ENCODE assay signal across 13 cellular contexts in the genomic region with DNA sequence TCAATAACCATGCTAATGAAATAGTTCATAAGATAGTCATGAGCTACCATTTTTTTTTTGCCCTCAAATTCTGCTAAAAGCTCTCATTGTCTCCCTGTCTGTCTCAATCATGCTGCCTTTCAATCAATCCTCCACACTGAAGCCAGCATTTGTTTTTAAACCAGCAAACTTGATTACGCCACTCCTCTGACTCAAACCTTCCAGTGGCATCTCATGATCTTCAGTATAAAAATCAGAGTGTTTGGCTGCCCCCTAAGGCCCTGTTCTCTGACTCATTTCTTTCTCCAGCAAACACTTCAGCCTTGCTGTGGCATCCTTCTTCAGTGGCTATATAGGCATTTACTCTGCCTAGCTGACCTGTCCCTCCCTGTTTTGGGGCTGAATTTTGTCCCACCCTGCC. TPM values are rescaled to one million over a fixed set of nuclear protein-coding genes. Genes with fewer than 3 reads are reported as not detected.
A peak's percentile ranks its signal among the peaks of the same experiment; 100 is the strongest.
DNase-seq lines count a peak whose midpoint lies in the region; ATAC-seq and TF ChIP-seq lines count a peak whose summit lies in the region.
"Had no signal": no experiment of that assay in that cellular context is flagged by ENCODE, and none has a peak within 500 bp of the region (broad histone marks: within the 10 kb centered on the region; RNA-seq: fewer than 3 reads in every experiment).

No MANE protein-coding gene starts in this region.

- WGBS in SK-N-SH (ENCODE audit: low lambda C conversion rate), result 41% methylated on average over 1 of the region's 1 CpG

- H3F3A ChIP-seq in SK-N-SH (replicated peaks; ENCODE audit: insufficient read depth), result no peaks in the 10 kb centered on the region

- H3K36me3 Mint-ChIP-seq in activated T-cell treated with anti-CD3 and anti-CD28 coated beads, Interleukin-2, amount 50 U/mL, for 4 hours (ENCODE audit: insufficient read depth), result no peaks in the 10 kb centered on the region
- peaks cover 7% of the 10 kb centered on the region for H3K36me3 Mint-ChIP-seq in stimulated activated effector memory CD8-positive, alpha-beta T cell treated with anti-CD3 and anti-CD28 coated beads, Interleukin-12 subunit alpha, Interleukin-12 subunit beta, amount 100 ng/mL, for 72 hours
- H3K36me3 Mint-ChIP-seq: stimulated activated naive B cell treated with anti-CD40 and anti-IgM and Interleukin-4, amounts not matched to agents 10 μg/mL and 1 μg/mL and 100 μg/mL, for 72 hours had no signal

- no peak overlapping the region for H3K9ac ChIP-seq in SK-N-SH
- H3K9ac ChIP-seq: parathyroid adenoma had no signal

- H3K4me1 ChIP-seq in SK-N-SH (ENCODE audit: control insufficient read depth in 1 of 2, insufficient read depth in 2 of 2, low read depth in 1 of 2, low read length in 1 of 2), result no peaks in the 10 kb centered on the region
- H3K4me1 ChIP-seq: parathyroid adenoma had no signal

- no peak overlapping the region for H3K4me3 ChIP-seq in SK-N-SH (ENCODE audit: low read depth in 2 of 2, low read length in 1 of 2)
- H3K4me3 ChIP-seq in fibroblast of mammary gland (ENCODE audit: control insufficient read depth, low read depth, low read length), result no peak overlapping the region

- H4K20me1 ChIP-seq in SK-N-SH (ENCODE audit: insufficient read depth), result no peaks in the 10 kb centered on the region

- peak overlapping the region; percentile 58 for H3K27ac Mint-ChIP-seq in stimulated activated effector memory CD8-positive, alpha-beta T cell treated with anti-CD3 and anti-CD28 coated beads, Interleukin-12 subunit alpha, Interleukin-12 subunit beta, amount 100 ng/mL, for 72 hours
- H3K27ac Mint-ChIP-seq: stimulated activated naive B cell treated with anti-CD40 and anti-IgM and Interleukin-4, amounts not matched to agents 10 μg/mL and 1 μg/mL and 100 μg/mL, for 72 hours had no signal

- no peaks in the 10 kb centered on the region for H3K9me3 Mint-ChIP-seq in activated T-cell treated with anti-CD3 and anti-CD28 coated beads, Interleukin-2, amount 50 U/mL, for 4 hours
- H3K9me3 Mint-ChIP-seq in stimulated activated effector memory CD8-positive, alpha-beta T cell treated with anti-CD3 and anti-CD28 coated beads, Interleukin-12 subunit alpha, Interleukin-12 subunit beta, amount 100 ng/mL, for 72 hours, result peaks cover under 1% of the 10 kb centered on the region
- H3K9me3 Mint-ChIP-seq: stimulated activated naive B cell treated with anti-CD40 and anti-IgM and Interleukin-4, amounts not matched to agents 10 μg/mL and 1 μg/mL and 100 μg/mL, for 72 hours had no signal

- POLR2A ChIA-PET in SK-N-SH (lab: Yijun Ruan, JAX), result interaction anchor here (0.6 kb wide), 1 partner anchor 27 kb away, joined by 3 read pairs; no protein-coding TSS in a partner anchor

- no peaks in the 10 kb centered on the region for H3K9me3 ChIP-seq in SK-N-SH

- H3K9me2 ChIP-seq in SK-N-SH, result no peaks in the 10 kb centered on the region

- CTCF ChIA-PET in SK-N-SH (lab: Yijun Ruan, JAX), result interaction anchor here (0.6 kb wide), 1 partner anchor 10 kb away, joined by 3 read pairs; no protein-coding TSS in a partner anchor

- ATAC-seq in activated T-cell treated with anti-CD3 and anti-CD28 coated beads, Interleukin-2, amount 50 U/mL, for 4 hours, result peak; percentile 55 to 58
- ATAC-seq in stimulated activated effector memory CD8-positive, alpha-beta T cell treated with anti-CD3 and anti-CD28 coated beads, Interleukin-12 subunit alpha, Interleukin-12 subunit beta, amount 100 ng/mL, for 72 hours, result peak; percentile 98
- no peak for ATAC-seq in HG03378 (IDR thresholded peaks at IDR 0.05; ENCODE audit: unreplicated experiment)
- ATAC-seq: stimulated activated naive B cell treated with anti-CD40 and anti-IgM and Interleukin-4, amounts not matched to agents 10 μg/mL and 1 μg/mL and 100 μg/mL, for 72 hours had no signal

- no peak overlapping the region for H3K4me2 ChIP-seq in SK-N-SH

- no peak for TF ChIP-seq EP300 in SK-N-SH (IDR thresholded peaks at IDR 0.05; ENCODE audit: borderline replicate concordance in 1 of 2, low read depth in 1 of 2, low read length in 1 of 2)

- H3K27me3 ChIP-seq in SK-N-SH (ENCODE audit: insufficient read depth), result peaks cover 6% of the 10 kb centered on the region; the same call in 1 of the 2 replicates

- H3K4me3 Mint-ChIP-seq in activated T-cell treated with anti-CD3 and anti-CD28 coated beads, Interleukin-2, amount 50 U/mL, for 4 hours, result no peak overlapping the region
- no peak overlapping the region for H3K4me3 Mint-ChIP-seq in stimulated activated effector memory CD8-positive, alpha-beta T cell treated with anti-CD3 and anti-CD28 coated beads, Interleukin-12 subunit alpha, Interleukin-12 subunit beta, amount 100 ng/mL, for 72 hours
- H3K4me3 Mint-ChIP-seq: central memory CD8-positive, alpha-beta T cell; stimulated activated naive B cell treated with anti-CD40 and anti-IgM and Interleukin-4, amounts not matched to agents 10 μg/mL and 1 μg/mL and 100 μg/mL, for 72 hours had no signal

- H3K79me2 ChIP-seq in SK-N-SH (ENCODE audit: insufficient read depth), result no peaks in the 10 kb centered on the region
- H3K79me2 ChIP-seq: parathyroid adenoma had no signal

- no peak overlapping the region for H2AFZ ChIP-seq in SK-N-SH (ENCODE audit: low read depth)
- H2AFZ ChIP-seq: parathyroid adenoma had no signal

- TF ChIP-seq CTCF in SK-N-SH (IDR thresholded peaks at IDR 0.05) (no peak), fibroblast of mammary gland (conservative IDR thresholded peaks at IDR 0.05; ENCODE audit: control insufficient read depth, insufficient read depth, low read depth, low read length) (peak; percentile 2)

- peaks cover 2% of the 10 kb centered on the region for H3K4me1 Mint-ChIP-seq in activated T-cell treated with anti-CD3 and anti-CD28 coated beads, Interleukin-2, amount 50 U/mL, for 4 hours (ENCODE audit: low read depth)
- H3K4me1 Mint-ChIP-seq in stimulated activated effector memory CD8-positive, alpha-beta T cell treated with anti-CD3 and anti-CD28 coated beads, Interleukin-12 subunit alpha, Interleukin-12 subunit beta, amount 100 ng/mL, for 72 hours, result peaks cover 19% of the 10 kb centered on the region
- H3K4me1 Mint-ChIP-seq: stimulated activated naive B cell treated with anti-CD40 and anti-IgM and Interleukin-4, amounts not matched to agents 10 μg/mL and 1 μg/mL and 100 μg/mL, for 72 hours had no signal

- peaks cover 2% of the 10 kb centered on the region for H3K27me3 Mint-ChIP-seq in activated T-cell treated with anti-CD3 and anti-CD28 coated beads, Interleukin-2, amount 50 U/mL, for 4 hours (ENCODE audit: low read depth)
- H3K27me3 Mint-ChIP-seq: central memory CD8-positive, alpha-beta T cell had no signal

- no peak overlapping the region for H3K27ac ChIP-seq in SK-N-SH (ENCODE audit: low read depth in 2 of 2, low read length in 1 of 2)
- H3K27ac ChIP-seq: parathyroid adenoma, VCaP had no signal

- H3K36me3 ChIP-seq in SK-N-SH (replicated peaks in 1 of 2; ENCODE audit: control insufficient read depth in 1 of 2, insufficient read depth in 2 of 2, low read length in 1 of 2), result no peaks in the 10 kb centered on the region

- DNase-seq in activated T-cell treated with anti-CD3 and anti-CD28 coated beads, Interleukin-2, amount 50 U/mL, for 4 hours, result no peak
- no peak for DNase-seq in activated T-cell treated with anti-CD3 and anti-CD28 coated beads, Interleukin-2, amount 50 U/mL, for 1 hour
- DNase-seq in SK-N-SH (no peak), fibroblast of mammary gland (ENCODE audit: low read depth) (peak; percentile 92), C1 segment of cervical spinal cord (lab: John Stamatoyannopoulos, UW) (no peak), RPMI8226 (no peak)
- DNase-seq in stimulated activated effector memory CD8-positive, alpha-beta T cell treated with anti-CD3 and anti-CD28 coated beads, Interleukin-12 subunit alpha, Interleukin-12 subunit beta, amount 100 ng/mL, for 72 hours (ENCODE audit: low spot score in 2 of 2), result peak; percentile 22 to 56
- DNase-seq: NCI-H446 treated with DMSO at 0.1 percent for 48 hours; stimulated activated naive B cell treated with anti-CD40 and anti-IgM and Interleukin-4, amounts not matched to agents 10 μg/mL and 1 μg/mL and 100 μg/mL, for 72 hours had no signal

- no peak for TF ChIP-seq RAD21 in SK-N-SH (IDR thresholded peaks at IDR 0.05; ENCODE audit: low read length)

TF ChIP-seq in SK-N-SH, 30 proteins besides CTCF, POLR2A, EP300 and RAD21:
- TF ChIP-seq, protein P1, sequence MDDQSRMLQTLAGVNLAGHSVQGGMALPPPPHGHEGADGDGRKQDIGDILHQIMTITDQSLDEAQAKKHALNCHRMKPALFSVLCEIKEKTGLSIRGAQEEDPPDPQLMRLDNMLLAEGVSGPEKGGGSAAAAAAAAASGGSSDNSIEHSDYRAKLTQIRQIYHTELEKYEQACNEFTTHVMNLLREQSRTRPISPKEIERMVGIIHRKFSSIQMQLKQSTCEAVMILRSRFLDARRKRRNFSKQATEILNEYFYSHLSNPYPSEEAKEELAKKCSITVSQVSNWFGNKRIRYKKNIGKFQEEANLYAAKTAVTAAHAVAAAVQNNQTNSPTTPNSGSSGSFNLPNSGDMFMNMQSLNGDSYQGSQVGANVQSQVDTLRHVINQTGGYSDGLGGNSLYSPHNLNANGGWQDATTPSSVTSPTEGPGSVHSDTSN (IDR thresholded peaks at IDR 0.05), result peak; percentile 58
- TF ChIP-seq, protein P2, sequence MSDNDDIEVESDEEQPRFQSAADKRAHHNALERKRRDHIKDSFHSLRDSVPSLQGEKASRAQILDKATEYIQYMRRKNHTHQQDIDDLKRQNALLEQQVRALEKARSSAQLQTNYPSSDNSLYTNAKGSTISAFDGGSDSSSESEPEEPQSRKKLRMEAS (IDR thresholded peaks at IDR 0.05; ENCODE audit: low read depth), result no peak

RNA-seq across cellular contexts. Expression of a gene that starts 36.0 kb away (rescaled TPM):
- total RNA-seq in activated T-cell treated with anti-CD3 and anti-CD28 coated beads, Interleukin-2, amount 50 U/mL, for 4 hours, result 1 to 10 TPM; 2.7 to 7.3 (median 6.1) TPM
- polyA plus RNA-seq in SK-N-SH (2012; rRNA removed), result not detected in 2 replicates
- polyA plus RNA-seq in SK-N-SH (2012; cell fraction: cytosol; rRNA removed), result not detected in 2 replicates
- not detected in 2 replicates for polyA plus RNA-seq in SK-N-SH (2012; cell fraction: nucleus; rRNA removed)

Comparison
In these comparisons a context has a peak if more than half of its experiments do, and no peak if none do; other contexts are left out.
1. DNase-seq: peak in fibroblast of mammary gland (single experiment) and stimulated activated effector memory CD8-positive, alpha-beta T cell treated with anti-CD3 and anti-CD28 coated beads, Interleukin-12 subunit alpha, Interleukin-12 subunit beta, amount 100 ng/mL, for 72 hours (2 of 2); none in activated T-cell treated with anti-CD3 and anti-CD28 coated beads, Interleukin-2, amount 50 U/mL, for 4 hours (single experiment), activated T-cell treated with anti-CD3 and anti-CD28 coated beads, Interleukin-2, amount 50 U/mL, for 1 hour (single experiment), SK-N-SH (single experiment), C1 segment of cervical spinal cord (0 of 14) and RPMI8226 (single experiment).